Comparison of ENCODE assay signal across 1 cellular context in the genomic region with DNA sequence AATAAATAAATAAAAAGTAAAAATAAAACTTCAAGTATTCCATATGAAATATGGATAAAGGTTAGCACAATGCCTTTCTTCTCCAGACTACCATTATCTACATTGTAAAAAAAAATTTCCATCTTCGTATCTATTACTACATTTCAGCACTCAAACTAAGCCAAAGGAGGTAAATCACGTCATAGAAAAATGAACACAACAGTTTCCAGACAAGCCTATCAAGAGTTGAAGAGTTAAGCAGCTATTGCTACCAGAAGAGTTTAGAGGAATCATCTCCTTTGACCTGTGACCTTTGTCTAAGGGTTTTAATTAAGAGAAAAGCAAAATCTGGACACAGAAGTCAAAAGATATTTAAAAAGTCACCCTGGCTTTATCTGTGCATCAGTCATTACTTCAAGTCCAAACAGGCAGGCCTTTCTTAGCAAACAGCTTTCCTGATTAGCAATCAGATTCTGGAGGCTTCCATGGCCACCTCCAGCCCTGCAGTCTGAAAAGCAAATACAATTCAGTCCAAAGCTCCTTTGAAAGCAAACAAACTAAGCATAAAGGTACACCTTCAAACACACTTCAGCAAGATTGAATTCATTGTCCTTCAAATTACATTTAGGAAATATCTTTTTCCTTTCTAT.
TF ChIP-seq lines count a peak whose summit lies in the region.

No MANE protein-coding gene starts in this region.

TF ChIP-seq in IMR-90, 13 proteins besides CTCF, POLR2A, EP300 and RAD21:
- TF ChIP-seq NFE2L2 (IDR thresholded peaks at IDR 0.05; ENCODE audit: low read depth, low read length) (no peak), RCOR1 (IDR thresholded peaks at IDR 0.05; ENCODE audit: insufficient replicate concordance, low read length) (no peak), MAFK (IDR thresholded peaks at IDR 0.05; ENCODE audit: low read depth, low read length) (no peak), FOS (IDR thresholded peaks at IDR 0.05; ENCODE audit: low read depth, low read length) (no peak), SMC3 (IDR thresholded peaks at IDR 0.05; ENCODE audit: low read depth, low read length) (no peak), CEBPB (IDR thresholded peaks at IDR 0.05; ENCODE audit: low read depth, low read length) (no peak), CHD1 (IDR thresholded peaks at IDR 0.05; ENCODE audit: low read depth, low read length) (no peak), BHLHE40 (IDR thresholded peaks at IDR 0.05; ENCODE audit: low read depth, low read length) (no peak), MXI1 (IDR thresholded peaks at IDR 0.05; ENCODE audit: borderline replicate concordance, low read depth, low read length) (no peak), MAZ (IDR thresholded peaks at IDR 0.05; ENCODE audit: borderline replicate concordance, low read depth, low read length) (no peak), RFX5 (IDR thresholded peaks at IDR 0.05; ENCODE audit: low read depth, low read length) (no peak)
- TF ChIP-seq, protein P1, sequence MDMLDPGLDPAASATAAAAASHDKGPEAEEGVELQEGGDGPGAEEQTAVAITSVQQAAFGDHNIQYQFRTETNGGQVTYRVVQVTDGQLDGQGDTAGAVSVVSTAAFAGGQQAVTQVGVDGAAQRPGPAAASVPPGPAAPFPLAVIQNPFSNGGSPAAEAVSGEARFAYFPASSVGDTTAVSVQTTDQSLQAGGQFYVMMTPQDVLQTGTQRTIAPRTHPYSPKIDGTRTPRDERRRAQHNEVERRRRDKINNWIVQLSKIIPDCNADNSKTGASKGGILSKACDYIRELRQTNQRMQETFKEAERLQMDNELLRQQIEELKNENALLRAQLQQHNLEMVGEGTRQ (IDR thresholded peaks at IDR 0.05; ENCODE audit: low read depth, low read length): no peak
- TF ChIP-seq, protein P2, sequence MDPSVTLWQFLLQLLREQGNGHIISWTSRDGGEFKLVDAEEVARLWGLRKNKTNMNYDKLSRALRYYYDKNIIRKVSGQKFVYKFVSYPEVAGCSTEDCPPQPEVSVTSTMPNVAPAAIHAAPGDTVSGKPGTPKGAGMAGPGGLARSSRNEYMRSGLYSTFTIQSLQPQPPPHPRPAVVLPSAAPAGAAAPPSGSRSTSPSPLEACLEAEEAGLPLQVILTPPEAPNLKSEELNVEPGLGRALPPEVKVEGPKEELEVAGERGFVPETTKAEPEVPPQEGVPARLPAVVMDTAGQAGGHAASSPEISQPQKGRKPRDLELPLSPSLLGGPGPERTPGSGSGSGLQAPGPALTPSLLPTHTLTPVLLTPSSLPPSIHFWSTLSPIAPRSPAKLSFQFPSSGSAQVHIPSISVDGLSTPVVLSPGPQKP (IDR thresholded peaks at IDR 0.05; ENCODE audit: borderline replicate concordance, low read depth, low read length): no peak
